32 cellular contexts compared by ENCODE assay signal in genomic region chr5:74966151-74967050, GRCh38.
DNase-seq lines count a peak whose midpoint lies in the region; FAIRE-seq and TF ChIP-seq lines count a peak whose summit lies in the region.
"Had no signal": no experiment of that assay in that cellular context is flagged by ENCODE, and none has a peak within 500 bp of the region (broad histone marks: within the 10 kb centered on the region; RNA-seq: fewer than 3 reads in every experiment).

No MANE protein-coding gene starts in this region.

- H3K27ac ChIP-seq in Peyer's patch (peak overlapping the region in 3 of 4 donors; percentile 34 to 85 (median 62)), small intestine (ENCODE audit: low read depth in 1 of 2, low read length in 1 of 2) (peak overlapping the region; percentile 21 to 58)
- H3K27ac ChIP-seq: body of pancreas, dorsolateral prefrontal cortex, gastroesophageal sphincter, KMS-11, PC-9, upper lobe of left lung had no signal

- peak in 2 of 3 donors; percentile 69 to 82 for DNase-seq in Peyer's patch
- DNase-seq in islet precursor cell = peak; percentile 87
- peak; percentile 84 for DNase-seq in small intestine
- DNase-seq in GM13977 (ENCODE audit: low spot score) = no peak
- DNase-seq in NCI-H2227 treated with DMSO at 0.1 percent for 48 hours (lab: John Stamatoyannopoulos, UW) = no peak
- no peak for DNase-seq in T-helper 1 cell
- no peak for DNase-seq in activated T-cell treated with anti-CD3 and anti-CD28 coated beads for 4 hours
- DNase-seq: activated CD4-positive, alpha-beta T cell treated with anti-CD3 and anti-CD28 coated beads, Interleukin-2, amount 50 U/mL, for 4 hours; activated CD8-positive, alpha-beta memory T cell treated with anti-CD3 and anti-CD28 coated beads, Interleukin-2, amount 10 ng/mL, durations not matched to agents 7 days and 5 days; activated naive CD4-positive, alpha-beta T cell; activated naive CD8-positive, alpha-beta T cell treated with anti-CD3 and anti-CD28 coated beads, Interleukin-2, amount 50 U/mL, for 24 hours; activated T-cell treated with anti-CD3 and anti-CD28 coated beads, Interleukin-2, amount 50 U/mL, for 48 hours; C1 segment of cervical spinal cord; cerebellar nuclear complex; dorsolateral prefrontal cortex; GF-D8; H7; NCI-H1930; NCI-H2171 treated with DMSO at 0.1 percent for 48 hours; NCI-H524; NK-92 treated with Interleukin-12 subunit alpha and Interleukin-12 subunit beta, amount 100 ng/mL, for 24 hours; PC-9; SK-N-SH; stimulated activated CD4-positive, alpha-beta T cell treated with anti-CD3 and anti-CD28 coated beads, Interleukin-12 subunit alpha, Interleukin-12 subunit beta, amount 100 ng/mL, for 4 hours; stimulated activated CD4-positive, alpha-beta T cell treated with anti-CD3 and anti-CD28 coated beads, Interleukin-2, amount 100 ng/mL, for 48 hours; upper lobe of left lung had no signal

- WGBS in small intestine, 3 donors = 16 to 62% (median 35%) methylated on average over 6 of the region's 6 CpGs

- H3K4me3 ChIP-seq in Peyer's patch (no peak overlapping the region), small intestine (ENCODE audit: low read depth in 1 of 2, low read length in 2 of 2) (no peak overlapping the region)
- H3K4me3 ChIP-seq: body of pancreas, dorsolateral prefrontal cortex, gastroesophageal sphincter, PC-9, upper lobe of left lung had no signal

- TF ChIP-seq CTCF in Peyer's patch (IDR thresholded peaks at IDR 0.05) (peak in 1 of 6 experiments; percentile 4), GM13977 (IDR thresholded peaks at IDR 0.05; ENCODE audit: extremely low read depth, insufficient read depth, missing control alignments) (no peak)

- in situ Hi-C loops in GM13977 (cut with MboI; ENCODE audit: low pct_unique_long_range_greater_than_20kb, low sequenced_read_pairs, unreplicated experiment) = no loop called here

- H3K4me1 ChIP-seq in Peyer's patch (peaks cover 0 to 14% (median 0%) of the 10 kb centered on the region in 4 donors), small intestine (ENCODE audit: control insufficient read depth in 2 of 2, insufficient read depth in 1 of 2, low read depth in 1 of 2, low read length in 1 of 2) (peaks cover 4% of the 10 kb centered on the region in 2 donors)
- H3K4me1 ChIP-seq: gastroesophageal sphincter, upper lobe of left lung had no signal

- TF ChIP-seq POLR2A in Peyer's patch (IDR thresholded peaks at IDR 0.05) = no peak

- H3K36me3 ChIP-seq in Peyer's patch (no peaks in the 10 kb centered on the region), small intestine (ENCODE audit: control insufficient read depth in 2 of 2, insufficient read depth in 2 of 2, low read length in 2 of 2) (no peaks in the 10 kb centered on the region)
- H3K36me3 ChIP-seq: gastroesophageal sphincter, upper lobe of left lung had no signal

- FAIRE-seq in G401.6 (lab: Jason Lieb, UNC) = peak; percentile 25
- no peak for FAIRE-seq in small intestine (lab: Jason Lieb, UNC)
- FAIRE-seq: endometrium, TTC549 had no signal

- H3K9me3 ChIP-seq in Peyer's patch (no peaks in the 10 kb centered on the region), small intestine (ENCODE audit: control insufficient read depth, low read depth) (no peaks in the 10 kb centered on the region)
- H3K9me3 ChIP-seq: body of pancreas, gastroesophageal sphincter, SK-N-SH, upper lobe of left lung had no signal

- H3K27me3 ChIP-seq in Peyer's patch (no peaks in the 10 kb centered on the region), small intestine (ENCODE audit: control insufficient read depth in 2 of 2, insufficient read depth in 2 of 2, low read length in 2 of 2) (no peaks in the 10 kb centered on the region)
- H3K27me3 ChIP-seq: body of pancreas, dorsolateral prefrontal cortex, gastroesophageal sphincter, upper lobe of left lung had no signal

Comparison
In these comparisons a context has a peak if more than half of its experiments do, and no peak if none do; other contexts are left out.
1. DNase-seq: peak in Peyer's patch (2 of 3), islet precursor cell (single experiment) and small intestine (single experiment); none in GM13977 (single experiment), NCI-H2227 treated with DMSO at 0.1 percent for 48 hours (single experiment), T-helper 1 cell (0 of 5) and activated T-cell treated with anti-CD3 and anti-CD28 coated beads for 4 hours (single experiment).